Comparison of ENCODE assay signal across 1 cellular context in genomic region chr17:8649157-8650118, GRCh38.
TF ChIP-seq lines count a peak whose summit lies in the region.

No MANE protein-coding gene starts in this region.

TF ChIP-seq in A549, 52 proteins besides CTCF, POLR2A, EP300 and RAD21 (continued from another document):
- TF ChIP-seq BCL3 (IDR thresholded peaks at IDR 0.05) (no peak), HOXB5 (CRISPR knock-in tag; IDR thresholded peaks at IDR 0.05) (no peak), FOSL2 (IDR thresholded peaks at IDR 0.05) (no peak), FOSL2 (CRISPR knock-in tag; IDR thresholded peaks at IDR 0.05) (no peak), PHF8 (IDR thresholded peaks at IDR 0.05; ENCODE audit: borderline replicate concordance, low read depth) (no peak), POLR2AphosphoS2 (conservative IDR thresholded peaks at IDR 0.05; ENCODE audit: low read length) (no peak), TFCP2L1 (CRISPR knock-in tag; IDR thresholded peaks at IDR 0.05) (no peak), RNF2 (IDR thresholded peaks at IDR 0.05; ENCODE audit: borderline replicate concordance, low read depth) (no peak), HOXB13 (CRISPR knock-in tag; IDR thresholded peaks at IDR 0.05; ENCODE audit: low read depth) (no peak), ZSCAN20 (CRISPR knock-in tag; IDR thresholded peaks at IDR 0.05) (no peak), PBX3 (IDR thresholded peaks at IDR 0.05) (no peak)
